ENCODE assay signal across 8 cellular contexts in genomic region chr20:62704341-62704948, GRCh38. TPM values are rescaled to one million over a fixed set of nuclear protein-coding genes. Genes with fewer than 3 reads are reported as not detected.
DNase-seq lines count a peak whose midpoint lies in the region; ATAC-seq and TF ChIP-seq lines count a peak whose summit lies in the region.

No MANE protein-coding gene starts in this region.

- no peak overlapping the region for H3K4me3 Mint-ChIP-seq in CD4-positive, alpha-beta T cell

- H3K4me1 Mint-ChIP-seq in CD4-positive, alpha-beta T cell (ENCODE audit: low read depth) = peaks cover 4% of the 10 kb centered on the region

- in situ Hi-C loops in SK-MEL-5 (cut with HindIII; ENCODE audit: low pct_unique_long_range_greater_than_20kb, low sequenced_read_pairs) = no loop called here

- no peak overlapping the region for H3K27ac ChIP-seq in A673 (ENCODE audit: low read depth, low read length, poor library complexity, severe bottlenecking)
- H3K27ac ChIP-seq in cardiac muscle cell = no peak overlapping the region
- H3K27ac ChIP-seq in CD4-positive, alpha-beta T cell (ENCODE audit: low read depth, low read length) = no peak overlapping the region

- CTCF ChIA-PET in A673 (lab: Charles Lee) = no interaction called here
- CTCF ChIA-PET in CD4-positive, alpha-beta T cell (lab: Charles Lee) = no interaction called here

- POLR2A ChIA-PET in A673 (lab: Charles Lee; ENCODE audit: low non-redundant PET) = no interaction called here
- POLR2A ChIA-PET in CD4-positive, alpha-beta T cell (lab: Charles Lee) = interaction anchor here (0.8 kb wide), 2 partner anchors 11 to 90 kb away, joined by 3 to 5 read pairs; no protein-coding TSS in a partner anchor

- H3K27me3 Mint-ChIP-seq in CD4-positive, alpha-beta T cell = peaks cover 14% of the 10 kb centered on the region

- TF ChIP-seq CTCF in A673 (conservative IDR thresholded peaks at IDR 0.05; ENCODE audit: low read depth, low read length) (no peak), cardiac muscle cell (IDR thresholded peaks at IDR 0.05; ENCODE audit: low read depth, low read length) (no peak)
- TF ChIP-seq CTCF in CD4-positive, alpha-beta T cell (IDR thresholded peaks at IDR 0.05) = no peak

- intact Hi-C loops in A673 (cut with micrococcal nuclease; ENCODE audit: unreplicated experiment) = no loop called here
- intact Hi-C loops in CD4-positive, alpha-beta T cell (cut with DNase I, micrococcal nuclease) = loop anchor here in 1 of 2 experiments (5.0 kb wide), 1 partner anchor 88 kb away; no protein-coding TSS in a partner anchor

- H3K9me3 ChIP-seq in A673 (ENCODE audit: low read depth, low read length, poor library complexity, severe bottlenecking) (no peaks in the 10 kb centered on the region), cardiac muscle cell (ENCODE audit: low read depth) (no peaks in the 10 kb centered on the region)
- no peaks in the 10 kb centered on the region for H3K9me3 ChIP-seq in CD4-positive, alpha-beta T cell (ENCODE audit: control insufficient read depth, low read length)

- no TSS peak for BruUV-seq in A673 (replicated peaks; lab: Mats Ljungman, UMichigan)

- no peaks in the 10 kb centered on the region for H3K36me3 Mint-ChIP-seq in CD4-positive, alpha-beta T cell (ENCODE audit: low read depth)

- peaks cover 3% of the 10 kb centered on the region for H3K27me3 ChIP-seq in A673 (replicated peaks; ENCODE audit: insufficient read depth, low read depth, low read length, poor library complexity)
- peaks cover 44% of the 10 kb centered on the region for H3K27me3 ChIP-seq in cardiac muscle cell
- H3K27me3 ChIP-seq in CD4-positive, alpha-beta T cell (ENCODE audit: control insufficient read depth, insufficient read depth, low read length) = peaks cover 15% of the 10 kb centered on the region

- H3K4me1 ChIP-seq in A673 (ENCODE audit: insufficient read depth, low read length, poor library complexity, severe bottlenecking) = peaks cover 36% of the 10 kb centered on the region
- H3K4me1 ChIP-seq in cardiac muscle cell (ENCODE audit: low read depth) = no peaks in the 10 kb centered on the region

- DNase-seq in A673 (ENCODE audit: low spot score) (peak; percentile 82), LHCN-M2 (ENCODE audit: low read depth) (peak; percentile 95), SK-MEL-5 (ENCODE audit: low read depth, low spot score) (peak; percentile 37), cardiac muscle cell (ENCODE audit: low read depth in 1 of 2, low spot score in 1 of 2) (peak; percentile 73 to 91), stromal cell of bone marrow (ENCODE audit: low read depth) (peak; percentile 85)
- no peak for DNase-seq in CD4-positive, alpha-beta T cell
- DNase-seq in activated effector memory CD4-positive, alpha-beta T cell treated with anti-CD3 and anti-CD28 coated beads, Interleukin-2, amount 50 U/mL, for 16 hours = no peak

- H3K27ac Mint-ChIP-seq in CD4-positive, alpha-beta T cell = no peak overlapping the region

- H3K36me3 ChIP-seq in A673 (ENCODE audit: insufficient read depth, low read length, poor library complexity, severe bottlenecking) (no peaks in the 10 kb centered on the region), cardiac muscle cell (no peaks in the 10 kb centered on the region)

- no peak for ATAC-seq in HG02840 (IDR thresholded peaks at IDR 0.05; ENCODE audit: low FRiP score, unreplicated experiment)
- no peak for ATAC-seq in CD4-positive, alpha-beta T cell (ENCODE audit: poor library complexity)

- H3K4me3 ChIP-seq in A673 (ENCODE audit: low read depth, low read length, poor library complexity, severe bottlenecking) = no peak overlapping the region
- no peak overlapping the region for H3K4me3 ChIP-seq in cardiac muscle cell

- no peaks in the 10 kb centered on the region for H3K9me3 Mint-ChIP-seq in CD4-positive, alpha-beta T cell

RNA-seq across cellular contexts. Expression of gene NTSR1, which starts 4.2 kb away (rescaled TPM):
- 8.7 and 15.9 TPM in 2 replicates for total RNA-seq in A673 (2021)
- total RNA-seq in LHCN-M2 (2014; rRNA removed) = 0.77 and 0.98 TPM in 2 replicates
- polyA plus RNA-seq in LHCN-M2 (2012) = not detected
- not detected in 2 replicates for total RNA-seq in SK-MEL-5 (2014; rRNA removed; shearing (Covaris generic))
- polyA plus RNA-seq in SK-MEL-5 (2015; cell fraction: cytosol; rRNA removed) = 0.02 and 0.13 TPM in 2 replicates
- not detected in 2 replicates for polyA plus RNA-seq in SK-MEL-5 (2015; cell fraction: nucleus; rRNA removed)
- 0.03 and 0.07 TPM in 2 replicates for total RNA-seq in cardiac muscle cell
- 0.34 TPM in 1 of 2 replicates, not detected in the other for polyA plus RNA-seq in cardiac muscle cell
- under 1 TPM; 0.55 to 0.56 TPM for total RNA-seq in CD4-positive, alpha-beta T cell

Comparison
In these comparisons a context has a peak if more than half of its experiments do, and no peak if none do; other contexts are left out.
1. DNase-seq: peak in A673 (single experiment), LHCN-M2 (single experiment), SK-MEL-5 (single experiment), cardiac muscle cell (2 of 2) and stromal cell of bone marrow (single experiment); none in CD4-positive, alpha-beta T cell (0 of 10) and activated effector memory CD4-positive, alpha-beta T cell treated with anti-CD3 and anti-CD28 coated beads, Interleukin-2, amount 50 U/mL, for 16 hours (single experiment).